In the genomic region with DNA sequence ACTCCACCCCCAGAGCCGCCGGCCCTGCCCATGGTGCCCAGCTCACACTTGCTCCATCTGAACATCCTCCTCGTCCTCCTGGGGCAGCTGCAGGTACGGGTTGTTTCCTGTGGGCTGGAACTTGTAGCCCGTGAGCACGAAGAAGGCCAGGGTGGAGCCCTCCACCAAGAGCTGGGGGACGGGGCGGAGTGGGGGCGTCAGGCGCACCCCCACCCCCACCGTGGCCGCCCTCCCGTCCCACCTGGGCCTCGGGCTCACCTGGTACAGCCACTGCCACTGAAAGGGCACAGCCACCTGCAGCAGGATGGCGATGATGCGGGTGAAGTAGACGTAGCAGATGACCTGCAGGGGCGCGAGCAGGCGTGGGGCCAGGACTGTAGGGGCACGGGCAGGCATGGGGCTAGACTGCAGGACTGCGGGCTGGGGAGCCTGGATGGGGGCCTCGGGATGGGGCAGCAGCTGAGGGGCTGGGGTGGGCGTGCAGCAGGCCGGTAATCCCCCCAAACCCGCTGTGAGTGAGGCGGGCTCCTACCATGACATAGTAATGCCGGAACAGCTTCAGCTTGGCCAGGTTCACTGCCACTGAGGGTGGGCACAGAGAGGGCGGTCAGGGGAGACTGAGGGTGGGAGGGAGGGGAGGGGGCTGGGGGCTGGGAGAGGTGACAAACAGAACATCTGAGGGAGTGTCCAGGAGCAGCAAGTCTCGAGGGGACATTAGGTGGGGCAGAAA, we compare ENCODE assay signal across 19 cellular contexts. TPM values are rescaled to one million over a fixed set of nuclear protein-coding genes. Genes with fewer than 3 reads are reported as not detected.
A peak's percentile ranks its signal among the peaks of the same experiment; 100 is the strongest.
DNase-seq lines count a peak whose midpoint lies in the region; ATAC-seq, FAIRE-seq and TF ChIP-seq lines count a peak whose summit lies in the region.
"Had no signal": no experiment of that assay in that cellular context is flagged by ENCODE, and none has a peak within 500 bp of the region (broad histone marks: within the 10 kb centered on the region; RNA-seq: fewer than 3 reads in every experiment).

No MANE protein-coding gene starts in this region.

- TF ChIP-seq EP300 in A549 (IDR thresholded peaks at IDR 0.05) = no peak

- WGBS in A549 (ENCODE audit: missing lambda C conversion rate) = 93% methylated on average over 11 of the region's 30 CpGs
- WGBS in liver = 85% methylated on average over 30 of the region's 30 CpGs
- 95% methylated on average over 30 of the region's 30 CpGs for WGBS in thymus

- POLR2A ChIA-PET in A549 (lab: Yijun Ruan, JAX) = no interaction called here

- FAIRE-seq in A549 (lab: Jason Lieb, UNC) = no peak
- FAIRE-seq: GM19239, H54 had no signal

- no peak overlapping the region for H3K4me3 ChIP-seq in A549
- peak overlapping the region in 1 of 4 donors; percentile 43 for H3K4me3 ChIP-seq in Peyer's patch
- peak overlapping the region in 1 of 3 donors; percentile 40 for H3K4me3 ChIP-seq in liver (ENCODE audit: low read depth in 1 of 3, low read length in 3 of 3)
- H3K4me3 ChIP-seq in thymus (ENCODE audit: low read length) = no peak overlapping the region

- H3K36me3 ChIP-seq in Peyer's patch (peaks cover 0 to 33% (median 0%) of the 10 kb centered on the region in 3 donors), liver (ENCODE audit: control insufficient read depth in 4 of 4, insufficient read depth in 3 of 4, low read depth in 1 of 4, low read length in 3 of 4) (peaks cover 2 to 11% (median 3%) of the 10 kb centered on the region in 4 donors), thymus (ENCODE audit: control insufficient read depth, insufficient read depth) (peaks cover 40% of the 10 kb centered on the region)

- TF ChIP-seq POLR2A in A549 (IDR thresholded peaks at IDR 0.05; ENCODE audit: low read length) (no peak), Peyer's patch (IDR thresholded peaks at IDR 0.05) (no peak)

- H3K27me3 ChIP-seq in Peyer's patch = no peaks in the 10 kb centered on the region
- H3K27me3 ChIP-seq in liver (ENCODE audit: control insufficient read depth in 4 of 4, insufficient read depth in 4 of 4, low read length in 3 of 4) = no peaks in the 10 kb centered on the region
- no peaks in the 10 kb centered on the region for H3K27me3 ChIP-seq in thymus (ENCODE audit: control insufficient read depth, insufficient read depth)

- peak overlapping the region; percentile 52; the same call in 2 of the 3 replicates for H3K4me2 ChIP-seq in A549

- CTCF ChIA-PET in A549 (lab: Yijun Ruan, JAX) = interaction anchor here (0.6 to 1.0 kb wide), 2 partner anchors 131 to 214 kb away, joined by 3 read pairs; no protein-coding TSS in a partner anchor

- TF ChIP-seq CTCF in A549 (IDR thresholded peaks at IDR 0.05) (no peak), Peyer's patch (IDR thresholded peaks at IDR 0.05) (no peak), liver (IDR thresholded peaks at IDR 0.05; ENCODE audit: low read depth, low read length, missing input control) (no peak)

- TF ChIP-seq RAD21 in A549 (conservative IDR thresholded peaks at IDR 0.05 in 1 of 2, IDR thresholded peaks at IDR 0.05 in 1 of 2) (no peak), liver (IDR thresholded peaks at IDR 0.05) (no peak)

- no peak overlapping the region for H3K9ac ChIP-seq in liver (ENCODE audit: low read depth in 1 of 2, low read length in 2 of 2)

- H3K27ac ChIP-seq in A549 (peak overlapping the region in 1 of 2 experiments; percentile 75; a peak in 3 of 6 replicates), Peyer's patch (peak overlapping the region; percentile 46 to 74 (median 60)), liver (ENCODE audit: low read depth in 1 of 2, low read length in 2 of 2) (peak overlapping the region; percentile 54 to 62), thymus (ENCODE audit: low read depth) (peak overlapping the region; percentile 8)

- H3K4me1 ChIP-seq in A549 = peaks cover 14% of the 10 kb centered on the region; the same call in 2 of the 3 replicates
- H3K4me1 ChIP-seq in Peyer's patch = peaks cover 0 to 23% (median 13%) of the 10 kb centered on the region in 4 donors
- H3K4me1 ChIP-seq in liver (ENCODE audit: control insufficient read depth in 4 of 4, insufficient read depth in 4 of 4, low read length in 3 of 4) = peaks cover 5 to 40% (median 27%) of the 10 kb centered on the region in 4 donors
- peaks cover under 1% of the 10 kb centered on the region for H3K4me1 ChIP-seq in thymus (ENCODE audit: control insufficient read depth, insufficient read depth, low read length)

- no peak for DNase-seq in A549 (ENCODE audit: low read depth in 1 of 2, low spot score in 1 of 2)
- no peak for DNase-seq in Peyer's patch
- DNase-seq in kidney tubule cell (ENCODE audit: low spot score) = no peak
- DNase-seq in EL = no peak
- DNase-seq in superior temporal gyrus (ENCODE audit: extremely low spot score) = no peak
- DNase-seq: Caco-2, IMR-90, NCI-H1105, NCI-H1694 treated with DMSO at 0.1 percent for 48 hours, NCI-H2107, NCI-H2227 treated with DMSO at 0.1 percent for 48 hours, NCI-H524 had no signal

- H3K9me3 ChIP-seq in A549 = no peaks in the 10 kb centered on the region
- no peaks in the 10 kb centered on the region for H3K9me3 ChIP-seq in Peyer's patch
- no peaks in the 10 kb centered on the region for H3K9me3 ChIP-seq in liver (ENCODE audit: control insufficient read depth in 4 of 4, low read length in 3 of 4)
- no peaks in the 10 kb centered on the region for H3K9me3 ChIP-seq in thymus (ENCODE audit: control insufficient read depth)
- H3K9me3 ChIP-seq: Caco-2 had no signal

- ATAC-seq in A549 = no peak; a peak in 1 of 6 replicates

TF ChIP-seq in A549, 52 proteins besides CTCF, POLR2A, EP300 and RAD21 (continues in another document):
- TF ChIP-seq MAFK (IDR thresholded peaks at IDR 0.05; ENCODE audit: partially characterized antibody) (no peak), EHF (CRISPR knock-in tag; IDR thresholded peaks at IDR 0.05) (no peak)

TF ChIP-seq in liver, 16 proteins besides CTCF, POLR2A, EP300 and RAD21 (continues in another document):
- TF ChIP-seq GABPA (IDR thresholded peaks at IDR 0.05 in 1 of 2, conservative IDR thresholded peaks at IDR 0.05 in 1 of 2) = no peak
- TF ChIP-seq SP1 (IDR thresholded peaks at IDR 0.05) = no peak
- TF ChIP-seq FOXA1 (IDR thresholded peaks at IDR 0.05) = no peak
- TF ChIP-seq JUND (IDR thresholded peaks at IDR 0.05) = no peak
- TF ChIP-seq, protein P1, sequence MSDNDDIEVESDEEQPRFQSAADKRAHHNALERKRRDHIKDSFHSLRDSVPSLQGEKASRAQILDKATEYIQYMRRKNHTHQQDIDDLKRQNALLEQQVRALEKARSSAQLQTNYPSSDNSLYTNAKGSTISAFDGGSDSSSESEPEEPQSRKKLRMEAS (IDR thresholded peaks at IDR 0.05) = no peak
- TF ChIP-seq, protein P2, sequence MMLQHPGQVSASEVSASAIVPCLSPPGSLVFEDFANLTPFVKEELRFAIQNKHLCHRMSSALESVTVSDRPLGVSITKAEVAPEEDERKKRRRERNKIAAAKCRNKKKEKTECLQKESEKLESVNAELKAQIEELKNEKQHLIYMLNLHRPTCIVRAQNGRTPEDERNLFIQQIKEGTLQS (IDR thresholded peaks at IDR 0.05) = no peak
- TF ChIP-seq FOXA2 (IDR thresholded peaks at IDR 0.05) = no peak

RNA-seq across cellular contexts. Expression of a gene that starts 6.3 kb away (rescaled TPM):
- polyA plus RNA-seq in A549 (2011; rRNA removed) (50.2 and 69.4 TPM in 2 replicates), A549 (2017; fragmentation: RNase III; extraction: RNeasy Plus Mini Kit Qiagen cat#74134 plus additional on column Dnase treatment) (35.4 to 42.1 TPM (median 36.4 TPM) in 3 replicates), liver (10 to 100 TPM; 32.0 to 34.2 TPM), thymus (106 TPM)
- 41.9 and 44.2 TPM in 2 replicates for polyA plus RNA-seq in A549 (2012; cell fraction: cytosol; rRNA removed)
- 87.5 and 87.8 TPM in 2 replicates for polyA plus RNA-seq in A549 (2012; cell fraction: nucleus; rRNA removed)
- polyA minus RNA-seq in A549 (2011; rRNA and poly(A)+ RNA removed) = 66.1 and 88.8 TPM in 2 replicates
- total RNA-seq in Peyer's patch (100 to 1,000 TPM in 1 of 4 donors, 10 to 100 TPM in 3; 54.5 to 133 (median 92.2) TPM), liver (10 to 100 TPM; 17.2 to 28.9 TPM)

RNA-seq across cellular contexts. Expression of a gene that starts 8.4 kb away (rescaled TPM):
- polyA plus RNA-seq in A549 (2011; rRNA removed) (30.7 and 39.2 TPM in 2 replicates), A549 (2017; fragmentation: RNase III; extraction: RNeasy Plus Mini Kit Qiagen cat#74134 plus additional on column Dnase treatment) (52.8 to 61.0 TPM (median 60.9 TPM) in 3 replicates), liver (1 to 10 TPM; 3.4 to 8.7 TPM), thymus (52.2 TPM)
- 50.2 and 50.3 TPM in 2 replicates for polyA plus RNA-seq in A549 (2012; cell fraction: cytosol; rRNA removed)
- 84.6 and 89.9 TPM in 2 replicates for polyA plus RNA-seq in A549 (2012; cell fraction: nucleus; rRNA removed)
- 22.6 and 24.5 TPM in 2 replicates for polyA minus RNA-seq in A549 (2011; rRNA and poly(A)+ RNA removed)
- total RNA-seq in Peyer's patch (100 to 1,000 TPM in 1 of 4 donors, 10 to 100 TPM in 3; 30.1 to 314 (median 81.5) TPM), liver (1 to 10 TPM; 6.1 to 9.9 TPM)

RNA-seq across cellular contexts. Expression of a gene that starts 10.7 kb away (rescaled TPM):
- polyA plus RNA-seq in A549 (2011; rRNA removed) (45.4 and 93.9 TPM in 2 replicates), A549 (2017; fragmentation: RNase III; extraction: RNeasy Plus Mini Kit Qiagen cat#74134 plus additional on column Dnase treatment) (70.9 to 87.8 TPM (median 81.1 TPM) in 3 replicates), liver (1,000 to 10,000 TPM; 7,734 to 8,295 TPM), thymus (311 TPM)
- polyA plus RNA-seq in A549 (2012; cell fraction: cytosol; rRNA removed) = 12.9 and 13.5 TPM in 2 replicates
- 38.8 and 39.7 TPM in 2 replicates for polyA plus RNA-seq in A549 (2012; cell fraction: nucleus; rRNA removed)
- 132 and 172 TPM in 2 replicates for polyA minus RNA-seq in A549 (2011; rRNA and poly(A)+ RNA removed)
- total RNA-seq in Peyer's patch (100 to 1,000 TPM in 3 of 4 donors, 10 to 100 TPM in 1; 89.1 to 548 (median 264) TPM), liver (1,000 to 10,000 TPM; 4,543 to 9,349 TPM)
- total RNA-seq: CD4-positive, CD25-positive, alpha-beta regulatory T cell; IMR-90 had no signal
- polyA plus RNA-seq: CD4-positive, CD25-positive, alpha-beta regulatory T cell had no signal

RNA-seq across cellular contexts. Expression of a gene that starts 36.1 kb away (rescaled TPM):
- polyA plus RNA-seq in A549 (2011; rRNA removed) = 6.5 and 6.7 TPM in 2 replicates
- 12.1 and 15.6 TPM in 2 replicates for polyA plus RNA-seq in A549 (2012; cell fraction: cytosol; rRNA removed)
- polyA plus RNA-seq in A549 (2012; cell fraction: nucleus; rRNA removed) = 31.6 and 41.7 TPM in 2 replicates
- 9.3 to 11.4 TPM (median 10.0 TPM) in 3 replicates for polyA plus RNA-seq in A549 (2017; fragmentation: RNase III; extraction: RNeasy Plus Mini Kit Qiagen cat#74134 plus additional on column Dnase treatment)
- 7.8 and 8.7 TPM in 2 replicates for polyA minus RNA-seq in A549 (2011; rRNA and poly(A)+ RNA removed)
- total RNA-seq in Peyer's patch = 100 to 1,000 TPM in 1 of 4 donors, 10 to 100 TPM in 3; 43.7 to 127 (median 91.9) TPM
- total RNA-seq in liver = 1 to 10 TPM in 1 of 2 donors, under 1 TPM in 1; 0.23 to 1.0 TPM
- polyA plus RNA-seq in liver = 1 to 10 TPM in 1 of 2 donors, under 1 TPM in 1; 0.54 to 1.0 TPM
- 18.8 TPM for polyA plus RNA-seq in thymus
- total RNA-seq: LHCN-M2 had no signal
- polyA plus RNA-seq: AG04450 had no signal

RNA-seq across cellular contexts. Expression of a gene that starts 41.4 kb away (rescaled TPM):
- polyA plus RNA-seq in A549 (2011; rRNA removed) = 5.6 and 6.7 TPM in 2 replicates
- polyA plus RNA-seq in A549 (2012; cell fraction: cytosol; rRNA removed) = 4.7 and 5.4 TPM in 2 replicates
- 4.2 and 5.6 TPM in 2 replicates for polyA plus RNA-seq in A549 (2012; cell fraction: nucleus; rRNA removed)
- 7.5 to 9.5 TPM (median 8.5 TPM) in 3 replicates for polyA plus RNA-seq in A549 (2017; fragmentation: RNase III; extraction: RNeasy Plus Mini Kit Qiagen cat#74134 plus additional on column Dnase treatment)
- 9.2 and 10.9 TPM in 2 replicates for polyA minus RNA-seq in A549 (2011; rRNA and poly(A)+ RNA removed)
- 10 to 100 TPM in 1 of 4 donors, 1 to 10 TPM in 3; 7.0 to 57.8 (median 7.7) TPM for total RNA-seq in Peyer's patch
- 10 to 100 TPM in 1 of 2 donors, 1 to 10 TPM in 1; 6.3 to 13.3 TPM for total RNA-seq in liver
- polyA plus RNA-seq in liver = 1 to 10 TPM in 1 of 2 donors, under 1 TPM in 1; 0.60 to 2.0 TPM
- 42.2 TPM for polyA plus RNA-seq in thymus
- total RNA-seq: Caco-2, IMR-90, LHCN-M2 had no signal
- polyA plus RNA-seq: AG04450, IMR-90 had no signal

Comparison
In these comparisons a context has a peak if more than half of its experiments do, and no peak if none do; other contexts are left out.
1. RNA of a gene that starts 10.7 kb away (polyA plus RNA-seq): 7,734 to 8,295 TPM in liver; 311 TPM in thymus (single experiment) and 12.9 to 93.9 TPM in A549; every median in the first group is over 10 times any median in the second.